Comparison of ENCODE assay signal across 10 cellular contexts in the genomic region with DNA sequence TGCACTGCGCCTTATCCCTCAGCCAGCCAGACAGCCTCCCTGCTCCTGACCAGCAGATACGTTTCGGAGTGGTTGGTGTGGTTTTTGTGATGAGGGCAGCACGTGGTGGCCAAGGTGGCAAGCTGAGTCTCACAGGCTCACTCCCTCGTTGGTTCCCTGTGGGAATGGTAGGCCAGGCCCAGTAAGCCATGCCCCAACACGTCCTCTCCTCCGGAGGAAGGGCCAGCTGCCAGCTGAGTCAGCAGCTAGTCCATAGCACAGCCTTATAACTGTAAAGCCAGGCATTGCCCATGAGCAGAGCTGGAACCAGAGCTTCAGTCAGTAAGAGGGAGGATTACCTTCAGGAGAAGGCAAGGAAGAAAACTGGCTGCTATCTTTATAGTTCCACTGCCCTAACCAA. TPM values are rescaled to one million over a fixed set of nuclear protein-coding genes. Genes with fewer than 3 reads are reported as not detected.
DNase-seq lines count a peak whose midpoint lies in the region; TF ChIP-seq lines count a peak whose summit lies in the region.
"Had no signal": no experiment of that assay in that cellular context is flagged by ENCODE, and none has a peak within 500 bp of the region (broad histone marks: within the 10 kb centered on the region; RNA-seq: fewer than 3 reads in every experiment).

No MANE protein-coding gene starts in this region.

- H3K4me3 ChIP-seq in esophagus (ENCODE audit: low read depth in 1 of 2, low read length in 2 of 2) = no peak overlapping the region
- H3K4me3 ChIP-seq in sigmoid colon = no peak overlapping the region
- H3K4me3 ChIP-seq in CD8-positive, alpha-beta memory T cell (ENCODE audit: low read length) = no peak overlapping the region
- no peak overlapping the region for H3K4me3 ChIP-seq in Peyer's patch

- WGBS in esophagus, 2 donors = 38 to 63% methylated on average over 7 of the region's 7 CpGs
- 82 to 85% methylated on average over 7 of the region's 7 CpGs for WGBS in sigmoid colon, 2 donors

- intact Hi-C loops in sigmoid colon (cut with DNase I) = no loop called here

- no peak overlapping the region for H3K4me3 Mint-ChIP-seq in CD8-positive, alpha-beta memory T cell

- H3K4me1 Mint-ChIP-seq in CD8-positive, alpha-beta memory T cell = peaks cover 16 to 25% (median 20%) of the 10 kb centered on the region in 3 donors

- H3K9me3 ChIP-seq in esophagus (ENCODE audit: control insufficient read depth in 2 of 2, insufficient read depth in 1 of 2, low read depth in 1 of 2, low read length in 1 of 2) = no peaks in the 10 kb centered on the region
- H3K9me3 ChIP-seq in sigmoid colon = no peaks in the 10 kb centered on the region
- no peaks in the 10 kb centered on the region for H3K9me3 ChIP-seq in CD8-positive, alpha-beta memory T cell (ENCODE audit: low read length)
- no peaks in the 10 kb centered on the region for H3K9me3 ChIP-seq in Peyer's patch

- H3K27ac ChIP-seq in RWPE1 (peak overlapping the region; percentile 88), esophagus (ENCODE audit: low read depth in 2 of 2, low read length in 1 of 2) (peak overlapping the region; percentile 60 to 65), sigmoid colon (no peak overlapping the region), Peyer's patch (no peak overlapping the region)
- no peak overlapping the region for H3K27ac ChIP-seq in CD8-positive, alpha-beta memory T cell (ENCODE audit: low read depth, low read length)
- H3K27ac ChIP-seq: 22Rv1 had no signal

- peaks cover 0 to 78% (median 5%) of the 10 kb centered on the region in 3 donors for H3K36me3 Mint-ChIP-seq in CD8-positive, alpha-beta memory T cell

- peak; percentile 64 for DNase-seq in DMS53 (lab: John Stamatoyannopoulos, UW)
- no peak for DNase-seq in DMS53 treated with DMSO at 0.1 percent for 48 hours (lab: John Stamatoyannopoulos, UW; ENCODE audit: unreplicated experiment)
- peak; percentile 93 for DNase-seq in RWPE1 (ENCODE audit: low spot score)
- peak; percentile 71 for DNase-seq in sigmoid colon
- no peak for DNase-seq in SKM-1 treated with dmso at 0.1 percent for 144 hours (lab: John Stamatoyannopoulos, UW; ENCODE audit: unreplicated experiment)
- no peak for DNase-seq in CD8-positive, alpha-beta memory T cell
- no peak for DNase-seq in Peyer's patch
- DNase-seq: T-helper 9 cell had no signal

- peaks cover 0 to 2% of the 10 kb centered on the region in 2 donors for H3K27me3 Mint-ChIP-seq in CD8-positive, alpha-beta memory T cell

- TF ChIP-seq POLR2A in sigmoid colon (IDR thresholded peaks at IDR 0.05) (no peak), Peyer's patch (IDR thresholded peaks at IDR 0.05) (no peak)

- POLR2A ChIA-PET in RWPE1 (lab: Yijun Ruan, JAX; ENCODE audit: low non-redundant PET) = interaction anchor here (0.5 to 0.9 kb wide), 2 partner anchors 13 to 30 kb away, joined by 3 to 4 read pairs; a partner anchor contains a TSS
- POLR2A ChIA-PET in CD8-positive, alpha-beta memory T cell (lab: Charles Lee) = no interaction called here

- CTCF ChIA-PET in RWPE1 (lab: Yijun Ruan, JAX) = interaction anchor here (0.7 kb wide), 1 partner anchor 12 kb away, joined by 3 read pairs; no protein-coding TSS in a partner anchor
- CTCF ChIA-PET in CD8-positive, alpha-beta memory T cell (lab: Charles Lee) = no interaction called here

- no peaks in the 10 kb centered on the region for H3K9me3 Mint-ChIP-seq in CD8-positive, alpha-beta memory T cell

- TF ChIP-seq CTCF in RWPE1 (conservative IDR thresholded peaks at IDR 0.05; ENCODE audit: low read depth) (no peak), sigmoid colon (IDR thresholded peaks at IDR 0.05) (no peak), Peyer's patch (IDR thresholded peaks at IDR 0.05) (no peak)

- H3K27me3 ChIP-seq in esophagus (ENCODE audit: control insufficient read depth in 1 of 2, insufficient read depth in 2 of 2, low read length in 2 of 2) = no peaks in the 10 kb centered on the region
- no peaks in the 10 kb centered on the region for H3K27me3 ChIP-seq in sigmoid colon
- no peaks in the 10 kb centered on the region for H3K27me3 ChIP-seq in CD8-positive, alpha-beta memory T cell (ENCODE audit: insufficient read depth, low read length, poor library complexity, severe bottlenecking)
- no peaks in the 10 kb centered on the region for H3K27me3 ChIP-seq in Peyer's patch

- H3K36me3 ChIP-seq in esophagus (ENCODE audit: control insufficient read depth in 2 of 2, insufficient read depth in 2 of 2, low read length in 1 of 2) = peaks cover 20 to 26% of the 10 kb centered on the region in 2 donors
- H3K36me3 ChIP-seq in sigmoid colon = peaks cover 8 to 63% (median 22%) of the 10 kb centered on the region in 4 donors
- H3K36me3 ChIP-seq in CD8-positive, alpha-beta memory T cell (ENCODE audit: insufficient read depth, low read length) = peaks cover 39% of the 10 kb centered on the region
- H3K36me3 ChIP-seq in Peyer's patch = peaks cover 0 to 54% (median 0%) of the 10 kb centered on the region in 3 donors

- no peak for TF ChIP-seq EP300 in sigmoid colon (IDR thresholded peaks at IDR 0.05)

- peak overlapping the region in 2 of 8 donors; percentile 20 to 47 for H3K27ac Mint-ChIP-seq in CD8-positive, alpha-beta memory T cell

- H3K4me1 ChIP-seq in esophagus (ENCODE audit: control insufficient read depth in 2 of 2, insufficient read depth in 2 of 2, low read length in 1 of 2) (peaks cover 0 to 9% of the 10 kb centered on the region in 2 donors), sigmoid colon (peaks cover 0 to 30% (median 28%) of the 10 kb centered on the region in 4 donors), Peyer's patch (peaks cover 0 to 17% (median 0%) of the 10 kb centered on the region in 4 donors)
- peaks cover 13% of the 10 kb centered on the region for H3K4me1 ChIP-seq in CD8-positive, alpha-beta memory T cell (ENCODE audit: insufficient read depth, low read length)

RNA-seq across cellular contexts. Expression of a gene that starts 29.5 kb away (rescaled TPM):
- 10 to 100 TPM; 48.5 to 69.6 TPM for polyA plus RNA-seq in esophagus
- total RNA-seq in sigmoid colon = 10 to 100 TPM; 65.0 to 77.3 (median 68.1) TPM
- polyA plus RNA-seq in sigmoid colon = 100 to 1,000 TPM in 1 of 3 donors, 10 to 100 TPM in 2; 81.1 to 106 (median 99.6) TPM
- total RNA-seq in CD8-positive, alpha-beta memory T cell = 100 to 1,000 TPM; 208 to 216 TPM
- 49.2 TPM for polyA plus RNA-seq in CD8-positive, alpha-beta memory T cell
- 10 to 100 TPM; 52.0 to 59.5 (median 57.4) TPM for total RNA-seq in Peyer's patch

RNA-seq across cellular contexts. Expression of a gene that starts 40.6 kb away (rescaled TPM):
- polyA plus RNA-seq in esophagus (under 1 TPM; 0.08 to 0.13 TPM), sigmoid colon (under 1 TPM; under 0.01 to 0.23 (median 0.17) TPM)
- total RNA-seq in sigmoid colon (not detected), Peyer's patch (not detected)
- total RNA-seq in CD8-positive, alpha-beta memory T cell = not detected
- polyA plus RNA-seq in CD8-positive, alpha-beta memory T cell = not detected

RNA-seq across cellular contexts. Expression of a gene that starts 43.9 kb away (rescaled TPM):
- polyA plus RNA-seq in esophagus = 10 to 100 TPM; 26.3 to 32.5 TPM
- 10 to 100 TPM; 22.8 to 38.0 (median 31.2) TPM for total RNA-seq in sigmoid colon
- polyA plus RNA-seq in sigmoid colon = 10 to 100 TPM; 54.7 to 59.2 (median 59.1) TPM
- 10 to 100 TPM; 79.4 to 80.5 TPM for total RNA-seq in CD8-positive, alpha-beta memory T cell
- 170 TPM for polyA plus RNA-seq in CD8-positive, alpha-beta memory T cell
- total RNA-seq in Peyer's patch = 10 to 100 TPM; 32.1 to 53.1 (median 38.6) TPM

RNA-seq across cellular contexts. Expression of a gene that starts 44.3 kb away (rescaled TPM):
- polyA plus RNA-seq in esophagus = 10 to 100 TPM; 11.6 to 12.4 TPM
- total RNA-seq in sigmoid colon = 10 to 100 TPM; 16.6 to 29.6 (median 20.4) TPM
- polyA plus RNA-seq in sigmoid colon = 10 to 100 TPM in 1 of 3 donors, 1 to 10 TPM in 2; 8.8 to 12.1 (median 9.0) TPM
- 10 to 100 TPM; 15.7 to 16.9 TPM for total RNA-seq in CD8-positive, alpha-beta memory T cell
- polyA plus RNA-seq in CD8-positive, alpha-beta memory T cell = 23.8 TPM
- total RNA-seq in Peyer's patch = 10 to 100 TPM; 15.7 to 29.4 (median 24.5) TPM

Comparison
In these comparisons a context has a peak if more than half of its experiments do, and no peak if none do; other contexts are left out.
1. DNase-seq: peak in DMS53 (single experiment), RWPE1 (single experiment) and sigmoid colon (single experiment); none in DMS53 treated with DMSO at 0.1 percent for 48 hours (single experiment), SKM-1 treated with dmso at 0.1 percent for 144 hours (single experiment), CD8-positive, alpha-beta memory T cell (0 of 5) and Peyer's patch (0 of 3).
2. H3K27ac ChIP-seq: peak in RWPE1 (single experiment) and esophagus (2 of 2); none in sigmoid colon (0 of 4), CD8-positive, alpha-beta memory T cell (single experiment) and Peyer's patch (0 of 4).